ENCODE assay signal across 8 cellular contexts in genomic region chr7:129502708-129503685, GRCh38. TPM values are rescaled to one million over a fixed set of nuclear protein-coding genes. Genes with fewer than 3 reads are reported as not detected.
A peak's percentile ranks its signal among the peaks of the same experiment; 100 is the strongest.
DNase-seq lines count a peak whose midpoint lies in the region; ATAC-seq and TF ChIP-seq lines count a peak whose summit lies in the region.

No MANE protein-coding gene starts in this region.

- H3K9me3 ChIP-seq in GM23248 (ENCODE audit: low read depth), result no peaks in the 10 kb centered on the region
- H3K9me3 ChIP-seq in PC-9 (ENCODE audit: insufficient read depth, low read depth), result no peaks in the 10 kb centered on the region
- H3K9me3 ChIP-seq in lower lobe of right lung, result no peaks in the 10 kb centered on the region

- in situ Hi-C loops in GM23248 (cut with MboI), result no loop called here

- H3K9me2 ChIP-seq in GM23248 (ENCODE audit: insufficient read depth) (no peaks in the 10 kb centered on the region), PC-9 (ENCODE audit: insufficient read depth) (no peaks in the 10 kb centered on the region)

- H3K79me2 ChIP-seq in GM23248 (ENCODE audit: insufficient read depth), result no peaks in the 10 kb centered on the region
- H3K79me2 ChIP-seq in PC-9 (ENCODE audit: low read depth), result no peaks in the 10 kb centered on the region

- H3K4me1 Mint-ChIP-seq in type B pancreatic cell (ENCODE audit: unreplicated experiment), result peaks cover 10% of the 10 kb centered on the region

- H3K4me3 ChIP-seq in GM23248 (peak overlapping the region; percentile 70), PC-9 (peak overlapping the region; percentile 63), cardiac fibroblast (replicated peaks in 1 of 2; ENCODE audit: low read depth in 2 of 2, low read length in 2 of 2) (peak overlapping the region; percentile 46 to 51), lower lobe of right lung (peak overlapping the region; percentile 65)

- H3K36me3 Mint-ChIP-seq in type B pancreatic cell, result no peaks in the 10 kb centered on the region

- intact Hi-C loops in PC-9 (cut with micrococcal nuclease; ENCODE audit: unreplicated experiment) (no loop called here), lower lobe of right lung (cut with DNase I) (no loop called here)

- ATAC-seq in lower lobe of right lung (peak; percentile 43 to 53), HG03439 (IDR thresholded peaks at IDR 0.05; ENCODE audit: unreplicated experiment) (no peak)

- no peak overlapping the region for H3K27ac ChIP-seq in GM23248
- no peak overlapping the region for H3K27ac ChIP-seq in PC-9
- peak overlapping the region; percentile 18 for H3K27ac ChIP-seq in lower lobe of right lung

- H4K20me1 ChIP-seq in GM23248 (ENCODE audit: insufficient read depth) (no peaks in the 10 kb centered on the region), PC-9 (ENCODE audit: insufficient read depth) (no peaks in the 10 kb centered on the region)

- TF ChIP-seq CTCF in PC-9 (conservative IDR thresholded peaks at IDR 0.05), result no peak
- no peak for TF ChIP-seq CTCF in cardiac fibroblast (IDR thresholded peaks at IDR 0.05; ENCODE audit: low read depth, low read length)
- TF ChIP-seq CTCF in lower lobe of right lung (IDR thresholded peaks at IDR 0.05), result no peak
- TF ChIP-seq CTCF in type B pancreatic cell (conservative IDR thresholded peaks at IDR 0.05), result peak; percentile 41

- peak overlapping the region; percentile 83 for H3K4me3 Mint-ChIP-seq in type B pancreatic cell

- 19 to 20% methylated on average over 47 to 48 of the region's 58 CpGs for WGBS in GM23248 (ENCODE audit: low coverage in 1 of 2, low lambda C conversion rate in 2 of 2, missing lambda C conversion rate in 2 of 2), 2 experiments

- H3K27ac Mint-ChIP-seq in type B pancreatic cell, result no peak overlapping the region

- POLR2A ChIA-PET in PC-9 (lab: Charles Lee; ENCODE audit: unreplicated experiment), result interaction anchor here (0.6 to 0.7 kb wide), 4 partner anchors 28 to 446 kb away, joined by 3 to 17 read pairs (median 6); no protein-coding TSS in a partner anchor

- H3F3A ChIP-seq in GM23248 (ENCODE audit: insufficient read depth) (no peaks in the 10 kb centered on the region), PC-9 (ENCODE audit: insufficient read depth, low read depth) (no peaks in the 10 kb centered on the region)

- CTCF ChIA-PET in PC-9 (lab: Charles Lee), result interaction anchor here (0.6 to 0.7 kb wide), 3 partner anchors 135 to 1099 kb away, joined by 5 to 7 read pairs (median 7); no protein-coding TSS in a partner anchor

- peak overlapping the region; percentile 54 for H3K9ac ChIP-seq in GM23248

- H2AFZ ChIP-seq in GM23248 (peak overlapping the region; percentile 80), PC-9 (peak overlapping the region; percentile 94)

- no peaks in the 10 kb centered on the region for H3K4me1 ChIP-seq in GM23248 (ENCODE audit: insufficient read depth)
- H3K4me1 ChIP-seq in PC-9 (replicated peaks; ENCODE audit: insufficient read depth), result 0 out of 2 replicates have a peak, but pooled peaks cover 4% of the 10 kb centered on the region
- peaks cover 10% of the 10 kb centered on the region for H3K4me1 ChIP-seq in lower lobe of right lung

- no peaks in the 10 kb centered on the region for H3K36me3 ChIP-seq in GM23248 (ENCODE audit: low read depth)
- H3K36me3 ChIP-seq in PC-9 (ENCODE audit: low read depth), result no peaks in the 10 kb centered on the region
- no peaks in the 10 kb centered on the region for H3K36me3 ChIP-seq in lower lobe of right lung

- no peaks in the 10 kb centered on the region for H3K9me3 Mint-ChIP-seq in type B pancreatic cell

- H3K27me3 ChIP-seq in GM23248 (replicated peaks; ENCODE audit: insufficient read depth) (no peaks in the 10 kb centered on the region), PC-9 (ENCODE audit: insufficient read depth, low read depth) (no peaks in the 10 kb centered on the region), lower lobe of right lung (ENCODE audit: low read depth) (peaks cover 10% of the 10 kb centered on the region)

- peak; percentile 61 for DNase-seq in COLO668 (lab: John Stamatoyannopoulos, UW; ENCODE audit: unreplicated experiment)
- no peak for DNase-seq in GM23248
- no peak for DNase-seq in PC-9
- DNase-seq in cardiac fibroblast (ENCODE audit: low read depth in 2 of 2), result no peak
- no peak for DNase-seq in lower lobe of right lung
- peak; percentile 64 for DNase-seq in type B pancreatic cell (ENCODE audit: extremely low spot score, unreplicated experiment)
- no peak for DNase-seq in kidney glomerular epithelial cell (lab: John Stamatoyannopoulos, UW)

- TSS peak; percentile 31 for BruUV-seq in PC-9 (replicated peaks; lab: Mats Ljungman, UMichigan)

- peak overlapping the region; percentile 67 for H3K4me2 ChIP-seq in GM23248 (ENCODE audit: unreplicated experiment)
- peak overlapping the region; percentile 81 for H3K4me2 ChIP-seq in PC-9

- peaks cover 39% of the 10 kb centered on the region for H3K27me3 Mint-ChIP-seq in type B pancreatic cell

RNA-seq across cellular contexts. Expression of gene SMKR1, which starts 0.7 kb away (rescaled TPM):
- total RNA-seq in GM23248 (2014; rRNA removed; shearing (Covaris generic)), result not detected in 2 replicates
- 0.18 and 0.70 TPM in 2 replicates for polyA plus RNA-seq in GM23248 (2016; fragmentation: Nextera tagmentation; extraction: Ambion mirVana)
- total RNA-seq in PC-9 (2021) (8.3 and 8.9 TPM in 2 replicates), lower lobe of right lung (1.1 TPM), type B pancreatic cell (ENCODE audit: low replicate concordance) (1.5 TPM in 1 of 2 replicates, not detected in the other)

Comparison
In these comparisons a context has a peak if more than half of its experiments do, and no peak if none do; other contexts are left out.
1. DNase-seq: peak in COLO668 (single experiment) and type B pancreatic cell (single experiment); none in GM23248 (single experiment), PC-9 (0 of 2), cardiac fibroblast (0 of 2), lower lobe of right lung (single experiment) and kidney glomerular epithelial cell (single experiment).
2. Peak in every context shown above with its lines, with median percentiles within 50 percentile points of each other: H3K4me3 ChIP-seq.